ENCODE assay signal across 24 cellular contexts in the genomic region with DNA sequence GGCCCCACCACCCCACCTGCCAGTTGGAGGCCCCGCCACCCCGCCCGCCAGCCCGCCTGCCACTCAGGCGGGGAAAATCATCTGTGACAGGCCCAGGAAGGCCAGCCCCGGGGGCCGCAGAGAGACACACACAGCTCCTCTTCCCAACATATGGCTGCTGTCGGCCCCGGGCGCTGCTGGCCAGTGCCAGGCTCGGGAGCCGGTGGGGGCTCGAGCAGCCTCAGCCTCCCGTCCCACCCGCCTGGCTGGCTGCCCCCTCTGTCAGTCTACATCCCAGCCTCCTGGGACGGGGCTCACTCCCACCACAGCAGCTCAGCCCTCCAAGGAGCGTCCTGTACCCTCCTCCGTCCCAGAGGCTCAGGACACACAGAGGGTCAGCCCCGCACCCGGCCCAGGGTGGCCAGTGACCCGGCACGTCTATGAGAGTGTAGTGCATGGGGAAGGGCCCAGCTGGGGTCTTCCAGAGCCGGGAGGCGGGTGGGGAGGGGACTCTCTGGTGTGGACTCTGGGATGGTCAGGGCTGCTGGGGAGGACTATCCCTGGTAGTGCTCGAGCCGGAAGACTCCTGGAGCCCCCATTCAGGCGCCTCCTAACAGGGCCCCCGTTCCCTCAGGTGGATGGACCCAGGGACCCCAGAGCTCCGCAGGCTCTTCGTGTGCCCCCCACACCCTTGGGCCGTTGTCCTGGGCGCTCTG. TPM values are rescaled to one million over a fixed set of nuclear protein-coding genes. Genes with fewer than 3 reads are reported as not detected.
DNase-seq lines count a peak whose midpoint lies in the region; ATAC-seq and TF ChIP-seq lines count a peak whose summit lies in the region.
"Had no signal": no experiment of that assay in that cellular context is flagged by ENCODE, and none has a peak within 500 bp of the region (broad histone marks: within the 10 kb centered on the region; RNA-seq: fewer than 3 reads in every experiment).

No MANE protein-coding gene starts in this region.

- POLR2A ChIA-PET in RWPE1 (lab: Yijun Ruan, JAX; ENCODE audit: low non-redundant PET): interaction anchor here (0.6 kb wide), 1 partner anchor 21 kb away, joined by 3 read pairs; no protein-coding TSS in a partner anchor

- no peak for TF ChIP-seq CTCF in RWPE1 (conservative IDR thresholded peaks at IDR 0.05; ENCODE audit: low read depth)

- H3K36me3 ChIP-seq in BLaER1: peaks cover 30% of the 10 kb centered on the region
- H3K36me3 ChIP-seq in BLaER1 treated with 17β-estradiol and CSF1 and Interleukin-3, amounts not matched to agents 10 nM and 100 nM: peaks cover 9 to 24% (median 17%) of the 10 kb centered on the region in 11 experiments
- peaks cover 2 to 9% of the 10 kb centered on the region in 2 donors for H3K36me3 ChIP-seq in neuronal stem cell (replicated peaks in 1 of 2; ENCODE audit: control insufficient read depth in 2 of 2, insufficient read depth in 2 of 2, low read length in 2 of 2)

- ATAC-seq in Right ventricle myocardium inferior: no peak
- ATAC-seq: PC-3 had no signal

- H3K4me3 ChIP-seq in BLaER1 (no peak overlapping the region), neuronal stem cell (ENCODE audit: low read length in 2 of 2) (no peak overlapping the region)
- no peak overlapping the region for H3K4me3 ChIP-seq in BLaER1 treated with 17β-estradiol and CSF1 and Interleukin-3, amounts not matched to agents 10 nM and 100 nM

- CTCF ChIA-PET in RWPE1 (lab: Yijun Ruan, JAX): no interaction called here

- H3K9me3 ChIP-seq in BLaER1: no peaks in the 10 kb centered on the region
- H3K9me3 ChIP-seq in BLaER1 treated with 17β-estradiol and CSF1 and Interleukin-3, amounts not matched to agents 10 nM and 100 nM (replicated peaks in 1 of 11): no peaks in the 10 kb centered on the region
- H3K9me3 ChIP-seq in neuronal stem cell (replicated peaks in 1 of 2; ENCODE audit: control insufficient read depth in 2 of 2, insufficient read depth in 1 of 2, low read depth in 1 of 2, low read length in 2 of 2): no peaks in the 10 kb centered on the region

- H3K9ac ChIP-seq in BLaER1 (no peak overlapping the region), neuronal stem cell (ENCODE audit: low read depth, low read length, poor library complexity) (no peak overlapping the region)
- H3K9ac ChIP-seq in BLaER1 treated with 17β-estradiol and CSF1 and Interleukin-3, amounts not matched to agents 10 nM and 100 nM: no peak overlapping the region

- H3K79me1 ChIP-seq in neuronal stem cell (ENCODE audit: low read depth, low read length): peaks cover 6% of the 10 kb centered on the region

- peak overlapping the region; percentile 90 for H2BK12ac ChIP-seq in neuronal stem cell (ENCODE audit: low read length)

- intact Hi-C loops in Right ventricle myocardium inferior (cut with DNase I): no loop called here

- no peak overlapping the region for H3K4ac ChIP-seq in neuronal stem cell (ENCODE audit: low read length)

- H4K91ac ChIP-seq in neuronal stem cell (ENCODE audit: low read depth, low read length, poor library complexity): no peak overlapping the region

- no peak overlapping the region for H2BK5ac ChIP-seq in neuronal stem cell (ENCODE audit: low read length)

- H2AFZ ChIP-seq in neuronal stem cell (ENCODE audit: low read length): no peak overlapping the region

- H2AK5ac ChIP-seq in neuronal stem cell (ENCODE audit: low read depth, low read length): peak overlapping the region; percentile 75

- WGBS in neuronal stem cell (ENCODE audit: extremely low coverage in 2 of 2, insufficient read length in 2 of 2, insufficient replicate concordance in 1 of 2), 2 donors: no CpG with 5 or more reads among the region's 32 CpGs

- no peak overlapping the region; the same call in 1 of the 2 replicates for H3K27ac ChIP-seq in BLaER1
- H3K27ac ChIP-seq in BLaER1 treated with 17β-estradiol and CSF1 and Interleukin-3, amounts not matched to agents 10 nM and 100 nM: no peak overlapping the region
- H3K27ac ChIP-seq in RWPE1: peak overlapping the region; percentile 99
- no peak overlapping the region for H3K27ac ChIP-seq in neuronal stem cell (replicated peaks; ENCODE audit: low read length)

- peaks cover 57% of the 10 kb centered on the region for H4K20me1 ChIP-seq in BLaER1
- peaks cover 0 to 85% (median 62%) of the 10 kb centered on the region in 11 experiments; a peak in 19 of 22 replicates for H4K20me1 ChIP-seq in BLaER1 treated with 17β-estradiol and CSF1 and Interleukin-3, amounts not matched to agents 10 nM and 100 nM

- no peak overlapping the region for H3K18ac ChIP-seq in neuronal stem cell (ENCODE audit: low read length)

- peaks cover 65% of the 10 kb centered on the region for H3K4me1 ChIP-seq in BLaER1
- H3K4me1 ChIP-seq in BLaER1 treated with 17β-estradiol and CSF1 and Interleukin-3, amounts not matched to agents 10 nM and 100 nM: peaks cover 23 to 73% (median 52%) of the 10 kb centered on the region in 10 experiments; a peak in 19 of 20 replicates
- H3K4me1 ChIP-seq in neuronal stem cell (ENCODE audit: control insufficient read depth in 2 of 2, insufficient read depth in 1 of 2, low read depth in 1 of 2, low read length in 2 of 2): peaks cover 0 to 10% of the 10 kb centered on the region in 2 donors

- no peak overlapping the region for H4K8ac ChIP-seq in neuronal stem cell (ENCODE audit: low read depth, low read length)

- peak overlapping the region; percentile 96 for H3K4me2 ChIP-seq in BLaER1
- H3K4me2 ChIP-seq in BLaER1 treated with 17β-estradiol and CSF1 and Interleukin-3, amounts not matched to agents 10 nM and 100 nM: peak overlapping the region in 9 of 11 experiments; percentile 31 to 98 (median 83); a peak in 13 of 22 replicates
- no peak overlapping the region for H3K4me2 ChIP-seq in neuronal stem cell (ENCODE audit: insufficient read depth, low read length, poor library complexity, severe bottlenecking)

- DNase-seq in RWPE1 (ENCODE audit: low spot score) (no peak), neuronal stem cell (ENCODE audit: low spot score) (no peak), Right ventricle myocardium inferior (ENCODE audit: missing footprints) (no peak), NCI-H1092 (lab: John Stamatoyannopoulos, UW) (no peak)
- DNase-seq in activated naive CD4-positive, alpha-beta T cell treated with anti-CD3 and anti-CD28 coated beads, Interleukin-2, amount 50 U/mL, for 16 hours: no peak
- DNase-seq: CD8-positive, alpha-beta memory T cell; DMS153; DND-41; H9; KG1; MM.1S; NCI-H1417; NCI-H1694; NCI-H2029 treated with DMSO at 0.1 percent for 48 hours; NCI-H2227 treated with DMSO at 0.1 percent for 48 hours; NCI-H526 treated with DMSO at 0.1 percent for 48 hours; PC-3; Right ventricle myocardium superior had no signal

- H2BK15ac ChIP-seq in neuronal stem cell (ENCODE audit: low read length): no peak overlapping the region

- peaks cover 36% of the 10 kb centered on the region for H3K27me3 ChIP-seq in BLaER1
- peaks cover 35 to 43% (median 37%) of the 10 kb centered on the region in 11 experiments for H3K27me3 ChIP-seq in BLaER1 treated with 17β-estradiol and CSF1 and Interleukin-3, amounts not matched to agents 10 nM and 100 nM
- H3K27me3 ChIP-seq in neuronal stem cell (ENCODE audit: control insufficient read depth in 3 of 3, insufficient read depth in 3 of 3, low read depth in 1 of 3, low read length in 3 of 3): peaks cover 14 to 41% (median 35%) of the 10 kb centered on the region in 3 experiments

- H3K14ac ChIP-seq in neuronal stem cell (ENCODE audit: low read length): no peak overlapping the region

- no peak overlapping the region for H2BK120ac ChIP-seq in neuronal stem cell (ENCODE audit: low read depth, low read length)

- H3K23ac ChIP-seq in neuronal stem cell (ENCODE audit: low read depth, low read length, poor library complexity): no peak overlapping the region

RNA-seq across cellular contexts. Expression of gene PRR35, which starts 3.6 kb away (rescaled TPM):
- polyA plus RNA-seq in neuronal stem cell (2013, experiment 1 of 2): 0.17 TPM
- 0.21 TPM for polyA plus RNA-seq in neuronal stem cell (2013, experiment 2 of 2)
- total RNA-seq in Right ventricle myocardium inferior: not detected
- total RNA-seq: A673; CD8-positive, alpha-beta memory T cell; PC-3; Right ventricle myocardium superior; SK-MEL-5; T-helper 1 cell treated with Interleukin-12 subunit alpha and Interleukin-12 subunit beta and Interleukin-4 antibody, amounts not matched to agents 30 ng/mL and 1 ng/mL, for 36 hours had no signal
- polyA plus RNA-seq: CD14-positive monocyte; CD8-positive, alpha-beta memory T cell had no signal

RNA-seq across cellular contexts. Expression of gene NHLRC4, which starts 10.2 kb away (rescaled TPM):
- polyA plus RNA-seq in neuronal stem cell (2013, experiment 1 of 2): 0.04 TPM
- 0.04 TPM for polyA plus RNA-seq in neuronal stem cell (2013, experiment 2 of 2)
- total RNA-seq in Right ventricle myocardium inferior: 0.57 TPM

RNA-seq across cellular contexts. Expression of gene PIGQ, which starts 13.1 kb away (rescaled TPM):
- 23.9 TPM for polyA plus RNA-seq in neuronal stem cell (2013, experiment 1 of 2)
- 22.8 TPM for polyA plus RNA-seq in neuronal stem cell (2013, experiment 2 of 2)
- 16.6 TPM for total RNA-seq in Right ventricle myocardium inferior

RNA-seq across cellular contexts. Expression of gene CAPN15, which starts 29.1 kb away (rescaled TPM):
- polyA plus RNA-seq in neuronal stem cell (2013, experiment 1 of 2): 19.7 TPM
- 19.6 TPM for polyA plus RNA-seq in neuronal stem cell (2013, experiment 2 of 2)
- total RNA-seq in Right ventricle myocardium inferior: 16.8 TPM

RNA-seq across cellular contexts. Expression of gene RAB40C, which starts 33.2 kb away (rescaled TPM):
- 20.5 TPM for polyA plus RNA-seq in neuronal stem cell (2013, experiment 1 of 2)
- 19.4 TPM for polyA plus RNA-seq in neuronal stem cell (2013, experiment 2 of 2)
- 8.8 TPM for total RNA-seq in Right ventricle myocardium inferior
